1 cellular context compared by ENCODE assay signal in genomic region chr11:67353317-67354313, GRCh38.
TF ChIP-seq lines count a peak whose summit lies in the region.

Gene POLD4, minus strand, starts transcription at chr11:67353546. Its CDS starts 147 bp downstream, at chr11:67353399.

TF ChIP-seq in HepG2, 621 proteins besides CTCF, POLR2A, EP300 and RAD21 (continued from another document and continues in another):
- no peak for TF ChIP-seq CREB3 (CRISPR knock-in tag; IDR thresholded peaks at IDR 0.05)
- TF ChIP-seq, protein P1, sequence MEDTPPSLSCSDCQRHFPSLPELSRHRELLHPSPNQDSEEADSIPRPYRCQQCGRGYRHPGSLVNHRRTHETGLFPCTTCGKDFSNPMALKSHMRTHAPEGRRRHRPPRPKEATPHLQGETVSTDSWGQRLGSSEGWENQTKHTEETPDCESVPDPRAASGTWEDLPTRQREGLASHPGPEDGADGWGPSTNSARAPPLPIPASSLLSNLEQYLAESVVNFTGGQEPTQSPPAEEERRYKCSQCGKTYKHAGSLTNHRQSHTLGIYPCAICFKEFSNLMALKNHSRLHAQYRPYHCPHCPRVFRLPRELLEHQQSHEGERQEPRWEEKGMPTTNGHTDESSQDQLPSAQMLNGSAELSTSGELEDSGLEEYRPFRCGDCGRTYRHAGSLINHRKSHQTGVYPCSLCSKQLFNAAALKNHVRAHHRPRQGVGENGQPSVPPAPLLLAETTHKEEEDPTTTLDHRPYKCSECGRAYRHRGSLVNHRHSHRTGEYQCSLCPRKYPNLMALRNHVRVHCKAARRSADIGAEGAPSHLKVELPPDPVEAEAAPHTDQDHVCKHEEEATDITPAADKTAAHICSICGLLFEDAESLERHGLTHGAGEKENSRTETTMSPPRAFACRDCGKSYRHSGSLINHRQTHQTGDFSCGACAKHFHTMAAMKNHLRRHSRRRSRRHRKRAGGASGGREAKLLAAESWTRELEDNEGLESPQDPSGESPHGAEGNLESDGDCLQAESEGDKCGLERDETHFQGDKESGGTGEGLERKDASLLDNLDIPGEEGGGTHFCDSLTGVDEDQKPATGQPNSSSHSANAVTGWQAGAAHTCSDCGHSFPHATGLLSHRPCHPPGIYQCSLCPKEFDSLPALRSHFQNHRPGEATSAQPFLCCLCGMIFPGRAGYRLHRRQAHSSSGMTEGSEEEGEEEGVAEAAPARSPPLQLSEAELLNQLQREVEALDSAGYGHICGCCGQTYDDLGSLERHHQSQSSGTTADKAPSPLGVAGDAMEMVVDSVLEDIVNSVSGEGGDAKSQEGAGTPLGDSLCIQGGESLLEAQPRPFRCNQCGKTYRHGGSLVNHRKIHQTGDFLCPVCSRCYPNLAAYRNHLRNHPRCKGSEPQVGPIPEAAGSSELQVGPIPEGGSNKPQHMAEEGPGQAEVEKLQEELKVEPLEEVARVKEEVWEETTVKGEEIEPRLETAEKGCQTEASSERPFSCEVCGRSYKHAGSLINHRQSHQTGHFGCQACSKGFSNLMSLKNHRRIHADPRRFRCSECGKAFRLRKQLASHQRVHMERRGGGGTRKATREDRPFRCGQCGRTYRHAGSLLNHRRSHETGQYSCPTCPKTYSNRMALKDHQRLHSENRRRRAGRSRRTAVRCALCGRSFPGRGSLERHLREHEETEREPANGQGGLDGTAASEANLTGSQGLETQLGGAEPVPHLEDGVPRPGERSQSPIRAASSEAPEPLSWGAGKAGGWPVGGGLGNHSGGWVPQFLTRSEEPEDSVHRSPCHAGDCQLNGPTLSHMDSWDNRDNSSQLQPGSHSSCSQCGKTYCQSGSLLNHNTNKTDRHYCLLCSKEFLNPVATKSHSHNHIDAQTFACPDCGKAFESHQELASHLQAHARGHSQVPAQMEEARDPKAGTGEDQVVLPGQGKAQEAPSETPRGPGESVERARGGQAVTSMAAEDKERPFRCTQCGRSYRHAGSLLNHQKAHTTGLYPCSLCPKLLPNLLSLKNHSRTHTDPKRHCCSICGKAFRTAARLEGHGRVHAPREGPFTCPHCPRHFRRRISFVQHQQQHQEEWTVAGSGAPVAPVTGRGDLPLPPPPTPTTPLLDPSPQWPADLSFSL (CRISPR knock-in tag; IDR thresholded peaks at IDR 0.05), result no peak
- no peak for TF ChIP-seq ZNF138 (CRISPR knock-in tag; IDR thresholded peaks at IDR 0.05; ENCODE audit: low read depth)
- no peak for TF ChIP-seq SNRNP70 (IDR thresholded peaks at IDR 0.05; ENCODE audit: low read depth, low read length)
- TF ChIP-seq SALL1 (CRISPR knock-in tag; IDR thresholded peaks at IDR 0.05), result peak; percentile 55
- TF ChIP-seq, protein P2, sequence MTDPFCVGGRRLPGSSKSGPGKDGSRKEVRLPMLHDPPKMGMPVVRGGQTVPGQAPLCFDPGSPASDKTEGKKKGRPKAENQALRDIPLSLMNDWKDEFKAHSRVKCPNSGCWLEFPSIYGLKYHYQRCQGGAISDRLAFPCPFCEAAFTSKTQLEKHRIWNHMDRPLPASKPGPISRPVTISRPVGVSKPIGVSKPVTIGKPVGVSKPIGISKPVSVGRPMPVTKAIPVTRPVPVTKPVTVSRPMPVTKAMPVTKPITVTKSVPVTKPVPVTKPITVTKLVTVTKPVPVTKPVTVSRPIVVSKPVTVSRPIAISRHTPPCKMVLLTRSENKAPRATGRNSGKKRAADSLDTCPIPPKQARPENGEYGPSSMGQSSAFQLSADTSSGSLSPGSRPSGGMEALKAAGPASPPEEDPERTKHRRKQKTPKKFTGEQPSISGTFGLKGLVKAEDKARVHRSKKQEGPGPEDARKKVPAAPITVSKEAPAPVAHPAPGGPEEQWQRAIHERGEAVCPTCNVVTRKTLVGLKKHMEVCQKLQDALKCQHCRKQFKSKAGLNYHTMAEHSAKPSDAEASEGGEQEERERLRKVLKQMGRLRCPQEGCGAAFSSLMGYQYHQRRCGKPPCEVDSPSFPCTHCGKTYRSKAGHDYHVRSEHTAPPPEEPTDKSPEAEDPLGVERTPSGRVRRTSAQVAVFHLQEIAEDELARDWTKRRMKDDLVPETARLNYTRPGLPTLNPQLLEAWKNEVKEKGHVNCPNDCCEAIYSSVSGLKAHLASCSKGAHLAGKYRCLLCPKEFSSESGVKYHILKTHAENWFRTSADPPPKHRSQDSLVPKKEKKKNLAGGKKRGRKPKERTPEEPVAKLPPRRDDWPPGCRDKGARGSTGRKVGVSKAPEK (CRISPR knock-in tag; IDR thresholded peaks at IDR 0.05; ENCODE audit: borderline replicate concordance), result no peak
- TF ChIP-seq, protein P3, sequence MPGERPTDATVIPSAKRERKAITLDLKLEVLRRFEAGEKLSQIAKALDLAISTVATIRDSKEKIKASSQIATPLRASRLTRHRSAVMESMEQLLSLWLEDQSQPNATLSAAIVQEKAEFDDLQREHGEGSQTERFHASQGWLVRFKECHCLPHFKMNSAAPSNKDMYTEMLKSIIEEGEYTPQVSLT (CRISPR knock-in tag; IDR thresholded peaks at IDR 0.05; ENCODE audit: borderline replicate concordance, low read depth), result no peak
- no peak for TF ChIP-seq ZNF460 (CRISPR knock-in tag; IDR thresholded peaks at IDR 0.05; ENCODE audit: borderline replicate concordance)
- 0 out of 2 replicates have a peak, but pooled peaks have one; percentile 27 for TF ChIP-seq GATA4 (IDR thresholded peaks at IDR 0.05; ENCODE audit: borderline replicate concordance, low read depth)
- TF ChIP-seq, protein P4, sequence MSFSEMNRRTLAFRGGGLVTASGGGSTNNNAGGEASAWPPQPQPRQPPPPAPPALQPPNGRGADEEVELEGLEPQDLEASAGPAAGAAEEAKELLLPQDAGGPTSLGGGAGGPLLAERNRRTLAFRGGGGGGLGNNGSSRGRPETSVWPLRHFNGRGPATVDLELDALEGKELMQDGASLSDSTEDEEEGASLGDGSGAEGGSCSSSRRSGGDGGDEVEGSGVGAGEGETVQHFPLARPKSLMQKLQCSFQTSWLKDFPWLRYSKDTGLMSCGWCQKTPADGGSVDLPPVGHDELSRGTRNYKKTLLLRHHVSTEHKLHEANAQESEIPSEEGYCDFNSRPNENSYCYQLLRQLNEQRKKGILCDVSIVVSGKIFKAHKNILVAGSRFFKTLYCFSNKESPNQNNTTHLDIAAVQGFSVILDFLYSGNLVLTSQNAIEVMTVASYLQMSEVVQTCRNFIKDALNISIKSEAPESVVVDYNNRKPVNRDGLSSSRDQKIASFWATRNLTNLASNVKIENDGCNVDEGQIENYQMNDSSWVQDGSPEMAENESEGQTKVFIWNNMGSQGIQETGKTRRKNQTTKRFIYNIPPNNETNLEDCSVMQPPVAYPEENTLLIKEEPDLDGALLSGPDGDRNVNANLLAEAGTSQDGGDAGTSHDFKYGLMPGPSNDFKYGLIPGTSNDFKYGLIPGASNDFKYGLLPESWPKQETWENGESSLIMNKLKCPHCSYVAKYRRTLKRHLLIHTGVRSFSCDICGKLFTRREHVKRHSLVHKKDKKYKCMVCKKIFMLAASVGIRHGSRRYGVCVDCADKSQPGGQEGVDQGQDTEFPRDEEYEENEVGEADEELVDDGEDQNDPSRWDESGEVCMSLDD (CRISPR knock-in tag; IDR thresholded peaks at IDR 0.05; ENCODE audit: borderline replicate concordance), result no peak
- no peak for TF ChIP-seq FIP1L1 (IDR thresholded peaks at IDR 0.05; ENCODE audit: borderline replicate concordance, insufficient read depth, low read depth, low read length)
- 0 out of 2 replicates have a peak, but pooled peaks have one; percentile 0 for TF ChIP-seq ZZZ3 (CRISPR knock-in tag; IDR thresholded peaks at IDR 0.05; ENCODE audit: borderline replicate concordance)
- peak; percentile 56; the same call in 1 of the 2 replicates for TF ChIP-seq POGZ (CRISPR knock-in tag; IDR thresholded peaks at IDR 0.05)
- no peak for TF ChIP-seq ZNF510 (CRISPR knock-in tag; IDR thresholded peaks at IDR 0.05; ENCODE audit: low read depth)
- TF ChIP-seq MYC (CRISPR knock-in tag; IDR thresholded peaks at IDR 0.05; ENCODE audit: borderline replicate concordance), result 0 out of 2 replicates have a peak, but pooled peaks have one; percentile 49
- peak; percentile 89 for TF ChIP-seq NFYC (CRISPR knock-in tag; IDR thresholded peaks at IDR 0.05)
- no peak for TF ChIP-seq CCAR2 (optimal IDR thresholded peaks at IDR 0.05; ENCODE audit: low read depth, low read length)
- TF ChIP-seq ZNF354B (CRISPR knock-in tag; IDR thresholded peaks at IDR 0.05), result no peak
- no peak for TF ChIP-seq FOXK2 (IDR thresholded peaks at IDR 0.05)
- TF ChIP-seq ZNF556 (CRISPR knock-in tag; IDR thresholded peaks at IDR 0.05; ENCODE audit: borderline replicate concordance), result peak; percentile 59
- no peak for TF ChIP-seq HNRNPUL1 (IDR thresholded peaks at IDR 0.05; ENCODE audit: low read depth, low read length)
- TF ChIP-seq ZNF780A (CRISPR knock-in tag; IDR thresholded peaks at IDR 0.05), result no peak
- no peak for TF ChIP-seq ZNF20 (CRISPR knock-in tag; IDR thresholded peaks at IDR 0.05)
- TF ChIP-seq AGO2 (optimal IDR thresholded peaks at IDR 0.05; ENCODE audit: low read depth, low read length), result no peak
- TF ChIP-seq FOXC1 (CRISPR knock-in tag; IDR thresholded peaks at IDR 0.05; ENCODE audit: borderline replicate concordance), result no peak
- TF ChIP-seq ZNF768 (CRISPR knock-in tag; IDR thresholded peaks at IDR 0.05), result 0 out of 2 replicates have a peak, but pooled peaks have one; percentile 8
- TF ChIP-seq ZNF160 (CRISPR knock-in tag; IDR thresholded peaks at IDR 0.05), result no peak
- TF ChIP-seq ETV5 (CRISPR knock-in tag; IDR thresholded peaks at IDR 0.05; ENCODE audit: borderline replicate concordance), result peak; percentile 66
- no peak for TF ChIP-seq KAT7 (CRISPR knock-in tag; IDR thresholded peaks at IDR 0.05; ENCODE audit: borderline replicate concordance)
- TF ChIP-seq AKAP8 (CRISPR knock-in tag; IDR thresholded peaks at IDR 0.05), result 0 out of 2 replicates have a peak, but pooled peaks have one; percentile 32
- TF ChIP-seq ZNF737 (CRISPR knock-in tag; IDR thresholded peaks at IDR 0.05; ENCODE audit: borderline replicate concordance), result no peak
- no peak for TF ChIP-seq ETV6 (CRISPR knock-in tag; conservative IDR thresholded peaks at IDR 0.05)
- TF ChIP-seq ZFP37 (CRISPR knock-in tag; IDR thresholded peaks at IDR 0.05; ENCODE audit: borderline replicate concordance), result no peak
- TF ChIP-seq ZNF562 (CRISPR knock-in tag; IDR thresholded peaks at IDR 0.05; ENCODE audit: borderline replicate concordance), result no peak
- no peak for TF ChIP-seq KLF11 (CRISPR knock-in tag; IDR thresholded peaks at IDR 0.05)
- TF ChIP-seq ADNP (CRISPR knock-in tag; IDR thresholded peaks at IDR 0.05), result no peak
- peak; percentile 82 for TF ChIP-seq HDAC1 (CRISPR knock-in tag; IDR thresholded peaks at IDR 0.05)
- TF ChIP-seq SOX13 (IDR thresholded peaks at IDR 0.05), result no peak
- TF ChIP-seq SOX13 (CRISPR knock-in tag; conservative IDR thresholded peaks at IDR 0.05 in 1 of 2, IDR thresholded peaks at IDR 0.05 in 1 of 2), result no peak
- TF ChIP-seq ZNF644 (CRISPR knock-in tag; IDR thresholded peaks at IDR 0.05; ENCODE audit: low read depth), result no peak
- TF ChIP-seq HNRNPH1 (optimal IDR thresholded peaks at IDR 0.05; ENCODE audit: low read depth, low read length), result no peak
- TF ChIP-seq ELF4 (CRISPR knock-in tag; IDR thresholded peaks at IDR 0.05; ENCODE audit: borderline replicate concordance), result no peak
- no peak for TF ChIP-seq FOSL1 (CRISPR knock-in tag; IDR thresholded peaks at IDR 0.05; ENCODE audit: borderline replicate concordance)
- no peak for TF ChIP-seq MIER3 (CRISPR knock-in tag; IDR thresholded peaks at IDR 0.05; ENCODE audit: borderline replicate concordance)
- TF ChIP-seq, protein P5, sequence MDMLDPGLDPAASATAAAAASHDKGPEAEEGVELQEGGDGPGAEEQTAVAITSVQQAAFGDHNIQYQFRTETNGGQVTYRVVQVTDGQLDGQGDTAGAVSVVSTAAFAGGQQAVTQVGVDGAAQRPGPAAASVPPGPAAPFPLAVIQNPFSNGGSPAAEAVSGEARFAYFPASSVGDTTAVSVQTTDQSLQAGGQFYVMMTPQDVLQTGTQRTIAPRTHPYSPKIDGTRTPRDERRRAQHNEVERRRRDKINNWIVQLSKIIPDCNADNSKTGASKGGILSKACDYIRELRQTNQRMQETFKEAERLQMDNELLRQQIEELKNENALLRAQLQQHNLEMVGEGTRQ (IDR thresholded peaks at IDR 0.05; ENCODE audit: low read depth, low read length), result no peak
- TF ChIP-seq, protein P5 (CRISPR knock-in tag; IDR thresholded peaks at IDR 0.05; ENCODE audit: borderline replicate concordance), result no peak
- no peak for TF ChIP-seq ZSCAN22 (CRISPR knock-in tag; IDR thresholded peaks at IDR 0.05)
- TF ChIP-seq ZNF605 (CRISPR knock-in tag; IDR thresholded peaks at IDR 0.05), result no peak
- TF ChIP-seq ZBTB7A (CRISPR knock-in tag; IDR thresholded peaks at IDR 0.05), result peak; percentile 31; the same call in 1 of the 2 replicates
- TF ChIP-seq ZBTB37 (CRISPR knock-in tag; IDR thresholded peaks at IDR 0.05), result no peak
